ENCODE assay signal across 27 cellular contexts in genomic region chr7:156005202-156005821, GRCh38.
"Had no signal": no experiment of that assay in that cellular context is flagged by ENCODE, and none has a peak within 500 bp of the region (broad histone marks: within the 10 kb centered on the region; RNA-seq: fewer than 3 reads in every experiment).

No MANE protein-coding gene starts in this region.

- H3K9me3 ChIP-seq: gastrocnemius medialis, ovary, right lobe of liver, thyroid gland had no signal

- DNase-seq: activated CD4-positive, alpha-beta T cell treated with anti-CD3 and anti-CD28 coated beads for 48 hours; activated CD4-positive, alpha-beta T cell treated with anti-CD3 and anti-CD28 coated beads, Interleukin-2, amount 50 U/mL, for 48 hours; activated CD8-positive, alpha-beta memory T cell treated with anti-CD3 and anti-CD28 coated beads, Interleukin-2, amount 50 U/mL, for 48 hours; activated gamma-delta T cell treated with Interleukin-2 at 50 U/mL for 16 hours; activated naive CD4-positive, alpha-beta T cell treated with anti-CD3 and anti-CD28 coated beads, Interleukin-2, amount 50 U/mL, for 16 hours; activated T-cell treated with anti-CD3 and anti-CD28 coated beads, Interleukin-2, amount 50 U/mL, for 4 hours; anterior cingulate cortex; effector CD8-positive, alpha-beta T cell; erythroblast; gastrocnemius medialis; glutamatergic neuron; left cardiac atrium; mammary epithelial cell; naive thymus-derived CD8-positive, alpha-beta T cell; stimulated activated CD4-positive, alpha-beta T cell treated with anti-CD3 and anti-CD28 coated beads, Interleukin-2, amount 100 ng/mL, for 48 hours; T-helper 17 cell; T1000; thyroid gland; WERI-Rb-1 had no signal

- ATAC-seq: activated CD4-positive, CD25-positive, alpha-beta regulatory T cell treated with anti-CD3 and anti-CD28 coated beads, Interleukin-2, amount 50 U/mL, for 24 hours; activated T-cell treated with anti-CD3 and anti-CD28 coated beads, Interleukin-2, amount 50 U/mL, for 4 hours; activated T-helper 17 cell treated with anti-CD3 and anti-CD28 coated beads, Interleukin-2, amount 50 U/mL, for 72 hours; gastrocnemius medialis; left cardiac atrium; naive thymus-derived CD8-positive, alpha-beta T cell; SK-N-SH treated with all-trans-retinoic acid at 6 μM for 48 hours; T-helper 17 cell had no signal

- H3K36me3 ChIP-seq: gastrocnemius medialis, ovary, right lobe of liver, thyroid gland, WERI-Rb-1 had no signal

- H3K27me3 ChIP-seq: gastrocnemius medialis, ovary, right lobe of liver, thyroid gland had no signal

- H3K4me1 Mint-ChIP-seq: activated T-helper 17 cell treated with anti-CD3 and anti-CD28 coated beads, Interleukin-2, amount 50 U/mL, for 72 hours; mesothelial cell of epicardium had no signal

- H3K27me3 Mint-ChIP-seq: naive thymus-derived CD8-positive, alpha-beta T cell; stimulated activated naive CD8-positive, alpha-beta T cell treated with anti-CD3 and anti-CD28 coated beads, Interleukin-15, Interleukin-2, amounts not matched to agents 100 ng/mL and 50 ng/mL, for 24 hours had no signal

- H3K27ac ChIP-seq: gastrocnemius medialis, ovary, right lobe of liver, thyroid gland, WERI-Rb-1 had no signal

- H3K36me3 Mint-ChIP-seq: mesothelial cell of epicardium had no signal

- H3K27ac Mint-ChIP-seq: activated T-helper 17 cell treated with anti-CD3 and anti-CD28 coated beads, Interleukin-2, amount 50 U/mL, for 72 hours; mesothelial cell of epicardium; progenitor cell of endocrine pancreas; stimulated activated naive CD8-positive, alpha-beta T cell treated with anti-CD3 and anti-CD28 coated beads, Interleukin-15, Interleukin-2, amounts not matched to agents 100 ng/mL and 50 ng/mL, for 24 hours; T-helper 17 cell had no signal

- H3K4me3 Mint-ChIP-seq: activated T-cell treated with anti-CD3 and anti-CD28 coated beads, Interleukin-2, amount 50 U/mL, for 4 hours; activated T-helper 17 cell treated with anti-CD3 and anti-CD28 coated beads, Interleukin-2, amount 50 U/mL, for 72 hours; mesothelial cell of epicardium; naive thymus-derived CD8-positive, alpha-beta T cell; stimulated activated naive CD8-positive, alpha-beta T cell treated with anti-CD3 and anti-CD28 coated beads, Interleukin-15, Interleukin-2, amounts not matched to agents 100 ng/mL and 50 ng/mL, for 24 hours; T-helper 17 cell had no signal

- H3K4me3 ChIP-seq: gastrocnemius medialis, ovary, right lobe of liver, thyroid gland had no signal

- H3K4me1 ChIP-seq: gastrocnemius medialis, right lobe of liver, thyroid gland had no signal
